Comparison of ENCODE assay signal across 22 cellular contexts in the genomic region with DNA sequence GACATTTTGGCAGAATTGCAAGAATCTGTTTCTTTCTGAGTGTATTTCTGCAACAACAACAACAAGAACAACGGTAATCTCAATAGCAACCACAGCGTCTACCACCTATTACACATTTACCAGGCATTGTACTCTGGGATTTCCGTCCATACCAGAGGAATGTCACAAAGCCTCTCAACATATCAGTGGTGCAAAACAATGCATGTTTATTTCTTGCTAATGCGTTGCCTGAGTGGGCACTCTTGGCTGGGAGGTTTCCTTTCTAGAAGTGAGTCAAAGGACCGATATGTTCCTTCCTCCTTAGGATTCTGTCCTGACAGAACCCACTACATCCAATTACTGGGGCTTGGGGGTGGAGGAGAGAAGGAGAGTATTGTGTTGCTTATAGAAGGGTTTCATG.
DNase-seq lines count a peak whose midpoint lies in the region; ATAC-seq, FAIRE-seq and TF ChIP-seq lines count a peak whose summit lies in the region.
"Had no signal": no experiment of that assay in that cellular context is flagged by ENCODE, and none has a peak within 500 bp of the region (broad histone marks: within the 10 kb centered on the region; RNA-seq: fewer than 3 reads in every experiment).

No MANE protein-coding gene starts in this region.

- H3K9me3 Mint-ChIP-seq in activated T-cell treated with anti-CD3 and anti-CD28 coated beads, Interleukin-2, amount 50 U/mL, for 72 hours = peaks cover 6% of the 10 kb centered on the region in 2 donors
- peaks cover 7% of the 10 kb centered on the region for H3K9me3 Mint-ChIP-seq in activated T-cell treated with anti-CD3 and anti-CD28 coated beads, Interleukin-2, amount 50 U/mL, for 4 hours
- H3K9me3 Mint-ChIP-seq: activated CD4-positive, alpha-beta T cell treated with anti-CD3 and anti-CD28 coated beads, Interleukin-2, amount 10 ng/mL, durations not matched to agents 7 days and 5 days had no signal

- peak overlapping the region; percentile 43 for H3K27ac Mint-ChIP-seq in activated T-cell treated with anti-CD3 and anti-CD28 coated beads, Interleukin-2, amount 50 U/mL, for 72 hours
- H3K27ac Mint-ChIP-seq: activated CD4-positive, alpha-beta T cell treated with anti-CD3 and anti-CD28 coated beads, Interleukin-2, amount 10 ng/mL, durations not matched to agents 7 days and 5 days; activated naive CD8-positive, alpha-beta T cell; CD4-positive, alpha-beta memory T cell; stimulated activated naive CD8-positive, alpha-beta T cell treated with anti-CD3 and anti-CD28 coated beads, Interleukin-15, Interleukin-2, amounts not matched to agents 100 ng/mL and 50 ng/mL, for 24 hours had no signal

- no peak overlapping the region for H3K27ac ChIP-seq in brain microvascular endothelial cell
- H3K27ac ChIP-seq: prostate gland, upper lobe of right lung had no signal

- no peak for FAIRE-seq in GM12891 (lab: Jason Lieb, UNC)
- FAIRE-seq: H1, TTC549 had no signal

- in situ Hi-C loops in brain microvascular endothelial cell (cut with HindIII; ENCODE audit: low pct_ligation_motif_present, low sequenced_read_pairs) = no loop called here

- no peaks in the 10 kb centered on the region for H3K4me1 Mint-ChIP-seq in activated T-cell treated with anti-CD3 and anti-CD28 coated beads, Interleukin-2, amount 50 U/mL, for 72 hours (ENCODE audit: low read depth)
- H3K4me1 Mint-ChIP-seq in activated T-cell treated with anti-CD3 and anti-CD28 coated beads, Interleukin-2, amount 50 U/mL, for 4 hours (ENCODE audit: low read depth) = no peaks in the 10 kb centered on the region
- H3K4me1 Mint-ChIP-seq: activated CD4-positive, alpha-beta T cell treated with anti-CD3 and anti-CD28 coated beads, Interleukin-2, amount 10 ng/mL, durations not matched to agents 7 days and 5 days; CD4-positive, alpha-beta memory T cell had no signal

- TF ChIP-seq CTCF in brain microvascular endothelial cell (IDR thresholded peaks at IDR 0.05; ENCODE audit: low read depth, low read length, missing control alignments) = no peak

- H3K36me3 Mint-ChIP-seq in activated T-cell treated with anti-CD3 and anti-CD28 coated beads, Interleukin-2, amount 50 U/mL, for 72 hours (ENCODE audit: insufficient read depth in 2 of 2) = no peaks in the 10 kb centered on the region
- H3K36me3 Mint-ChIP-seq in activated T-cell treated with anti-CD3 and anti-CD28 coated beads, Interleukin-2, amount 50 U/mL, for 4 hours (ENCODE audit: insufficient read depth) = no peaks in the 10 kb centered on the region
- H3K36me3 Mint-ChIP-seq: activated naive CD8-positive, alpha-beta T cell; CD4-positive, alpha-beta memory T cell had no signal

- TF ChIP-seq POLR2A in GM12891 (IDR thresholded peaks at IDR 0.05; ENCODE audit: low read depth, low read length) = no peak

- H3K4me3 ChIP-seq in brain microvascular endothelial cell (ENCODE audit: low read depth, low read length) = no peak overlapping the region
- no peak overlapping the region for H3K4me3 ChIP-seq in skeletal muscle cell (ENCODE audit: low read depth, low read length)
- H3K4me3 ChIP-seq: prostate gland, upper lobe of right lung had no signal

- no peaks in the 10 kb centered on the region for H3K36me3 ChIP-seq in brain microvascular endothelial cell (replicated peaks)
- H3K36me3 ChIP-seq: prostate gland, upper lobe of right lung had no signal

- DNase-seq in activated T-cell treated with anti-CD3 and anti-CD28 coated beads, Interleukin-2, amount 50 U/mL, for 72 hours = no peak
- DNase-seq in activated T-cell treated with anti-CD3 and anti-CD28 coated beads, Interleukin-2, amount 50 U/mL, for 4 hours = no peak
- peak; percentile 5 for DNase-seq in brain microvascular endothelial cell
- DNase-seq in skeletal muscle cell (ENCODE audit: low read depth) = peak; percentile 11
- DNase-seq in DMS153 (lab: John Stamatoyannopoulos, UW) = no peak
- no peak for DNase-seq in NCI-H345 treated with DMSO at 0.1 percent for 48 hours (lab: John Stamatoyannopoulos, UW; ENCODE audit: unreplicated experiment)
- no peak for DNase-seq in GM12891 (ENCODE audit: insufficient read length, low spot score)
- DNase-seq: activated CD4-positive, alpha-beta T cell treated with anti-CD3 and anti-CD28 coated beads, Interleukin-2, amount 10 ng/mL, durations not matched to agents 7 days and 5 days; caudate nucleus; CD4-positive, alpha-beta memory T cell; left ventricle myocardium superior; NCI-H1694; stimulated activated CD4-positive, alpha-beta T cell treated with anti-CD3 and anti-CD28 coated beads, Interleukin-12 subunit alpha, Interleukin-12 subunit beta, amount 100 ng/mL, for 4 hours; upper lobe of right lung had no signal

- H3K27me3 ChIP-seq in brain microvascular endothelial cell (replicated peaks) = no peaks in the 10 kb centered on the region
- H3K27me3 ChIP-seq: upper lobe of right lung had no signal

- ATAC-seq in activated T-cell treated with anti-CD3 and anti-CD28 coated beads, Interleukin-2, amount 50 U/mL, for 72 hours (replicated peaks in 1 of 2) = no peak
- no peak for ATAC-seq in activated T-cell treated with anti-CD3 and anti-CD28 coated beads, Interleukin-2, amount 50 U/mL, for 4 hours
- peak; percentile 27 for ATAC-seq in HG02970 (IDR thresholded peaks at IDR 0.05; ENCODE audit: low FRiP score, unreplicated experiment)
- ATAC-seq: left ventricle myocardium superior, Panc1, SK-N-SH treated with all-trans-retinoic acid at 6 μM for 48 hours, upper lobe of right lung had no signal

- no peak overlapping the region for H3K4me3 Mint-ChIP-seq in activated T-cell treated with anti-CD3 and anti-CD28 coated beads, Interleukin-2, amount 50 U/mL, for 72 hours
- H3K4me3 Mint-ChIP-seq in activated T-cell treated with anti-CD3 and anti-CD28 coated beads, Interleukin-2, amount 50 U/mL, for 4 hours = no peak overlapping the region
- H3K4me3 Mint-ChIP-seq: activated CD4-positive, alpha-beta T cell treated with anti-CD3 and anti-CD28 coated beads, Interleukin-2, amount 10 ng/mL, durations not matched to agents 7 days and 5 days; activated naive CD8-positive, alpha-beta T cell; CD4-positive, alpha-beta memory T cell; stimulated activated naive CD8-positive, alpha-beta T cell treated with anti-CD3 and anti-CD28 coated beads, Interleukin-15, Interleukin-2, amounts not matched to agents 100 ng/mL and 50 ng/mL, for 24 hours had no signal

- H3K27me3 Mint-ChIP-seq in activated T-cell treated with anti-CD3 and anti-CD28 coated beads, Interleukin-2, amount 50 U/mL, for 72 hours (ENCODE audit: low read depth) = no peaks in the 10 kb centered on the region
- no peaks in the 10 kb centered on the region for H3K27me3 Mint-ChIP-seq in activated T-cell treated with anti-CD3 and anti-CD28 coated beads, Interleukin-2, amount 50 U/mL, for 4 hours (ENCODE audit: low read depth)
- H3K27me3 Mint-ChIP-seq: activated CD4-positive, alpha-beta T cell treated with anti-CD3 and anti-CD28 coated beads, Interleukin-2, amount 10 ng/mL, durations not matched to agents 7 days and 5 days; CD4-positive, alpha-beta memory T cell; stimulated activated naive CD8-positive, alpha-beta T cell treated with anti-CD3 and anti-CD28 coated beads, Interleukin-15, Interleukin-2, amounts not matched to agents 100 ng/mL and 50 ng/mL, for 24 hours had no signal

TF ChIP-seq in GM12891, 5 proteins besides CTCF, POLR2A, EP300 and RAD21:
- TF ChIP-seq POU2F2 (IDR thresholded peaks at IDR 0.05; ENCODE audit: low read depth, low read length) (no peak), TAF1 (IDR thresholded peaks at IDR 0.05; ENCODE audit: low read depth, low read length) (no peak), PAX5 (IDR thresholded peaks at IDR 0.05; ENCODE audit: insufficient read depth, low read length, severe bottlenecking) (no peak), SPI1 (IDR thresholded peaks at IDR 0.05; ENCODE audit: low read depth, low read length) (no peak), POLR2AphosphoS5 (IDR thresholded peaks at IDR 0.05; ENCODE audit: low read depth, low read length) (no peak)

Comparison
In these comparisons a context has a peak if more than half of its experiments do, and no peak if none do; other contexts are left out.
1. DNase-seq: peak in brain microvascular endothelial cell (single experiment) and skeletal muscle cell (single experiment); none in activated T-cell treated with anti-CD3 and anti-CD28 coated beads, Interleukin-2, amount 50 U/mL, for 72 hours (0 of 2), activated T-cell treated with anti-CD3 and anti-CD28 coated beads, Interleukin-2, amount 50 U/mL, for 4 hours (single experiment), DMS153 (single experiment), NCI-H345 treated with DMSO at 0.1 percent for 48 hours (single experiment) and GM12891 (single experiment).